ENCODE assay signal across 8 cellular contexts in genomic region chr2:6579281-6579680, GRCh38.
"Had no signal": no experiment of that assay in that cellular context is flagged by ENCODE, and none has a peak within 500 bp of the region (broad histone marks: within the 10 kb centered on the region; RNA-seq: fewer than 3 reads in every experiment).

No MANE protein-coding gene starts in this region.

- ATAC-seq: GM12878 had no signal

- DNase-seq: GDM1, GF-D8 had no signal

- H3K4me3 ChIP-seq: GM12878 had no signal

- FAIRE-seq: G401.6, GM12878, GM12891, GM12892, GM18507, GM19239 had no signal
